Comparison of ENCODE assay signal across 9 cellular contexts in genomic region chr6:2902470-2902762, GRCh38. TPM values are rescaled to one million over a fixed set of nuclear protein-coding genes. Genes with fewer than 3 reads are reported as not detected.
DNase-seq lines count a peak whose midpoint lies in the region; ATAC-seq and TF ChIP-seq lines count a peak whose summit lies in the region.
"Had no signal": no experiment of that assay in that cellular context is flagged by ENCODE, and none has a peak within 500 bp of the region (broad histone marks: within the 10 kb centered on the region; RNA-seq: fewer than 3 reads in every experiment).

No MANE protein-coding gene starts in this region.

- 27% methylated on average over 9 of the region's 9 CpGs for WGBS in prostate gland

- H3K36me3 ChIP-seq in ES-I3 (ENCODE audit: insufficient read depth, low read length) (peaks cover 11% of the 10 kb centered on the region; the same call in 1 of the 2 replicates), prostate gland (no peaks in the 10 kb centered on the region)

- no peak for TF ChIP-seq CTCF in prostate gland (IDR thresholded peaks at IDR 0.05)

- peak overlapping the region; percentile 70 to 78 for H3K27ac ChIP-seq in prostate gland

- H3K9ac ChIP-seq in ES-I3 (ENCODE audit: low read depth, low read length): peak overlapping the region; percentile 80

- peak overlapping the region; percentile 99 for H3K27ac Mint-ChIP-seq in activated naive CD4-positive, alpha-beta T cell treated with anti-CD3 and anti-CD28 coated beads, Interleukin-2, amount 50 U/mL, for 72 hours

- no peak for ATAC-seq in activated naive CD4-positive, alpha-beta T cell treated with anti-CD3 and anti-CD28 coated beads, Interleukin-2, amount 50 U/mL, for 72 hours
- ATAC-seq in left ventricle myocardium superior: peak; percentile 39

- H3K9me3 Mint-ChIP-seq in activated naive CD4-positive, alpha-beta T cell treated with anti-CD3 and anti-CD28 coated beads, Interleukin-2, amount 50 U/mL, for 72 hours: peaks cover 0 to 8% of the 10 kb centered on the region in 2 donors

- no peak for DNase-seq in activated naive CD4-positive, alpha-beta T cell treated with anti-CD3 and anti-CD28 coated beads, Interleukin-2, amount 50 U/mL, for 72 hours (ENCODE audit: low spot score in 2 of 2)
- DNase-seq in left ventricle myocardium superior (no peak), prostate gland (ENCODE audit: low spot score) (no peak), iPS-NIHi7 (ENCODE audit: extremely low spot score) (no peak), NOMO-1 (lab: John Stamatoyannopoulos, UW; ENCODE audit: unreplicated experiment in 2 of 2) (no peak)
- DNase-seq in stimulated activated CD4-positive, alpha-beta T cell treated with anti-CD3 and anti-CD28 coated beads, Interleukin-15, amount 100 ng/mL, for 24 hours: no peak
- no peak for DNase-seq in activated CD8-positive, alpha-beta memory T cell treated with anti-CD3 and anti-CD28 coated beads for 24 hours
- DNase-seq: MV-4-11 had no signal

- H3K27me3 ChIP-seq in prostate gland (replicated peaks; ENCODE audit: insufficient read depth): no peaks in the 10 kb centered on the region

- peak overlapping the region; percentile 43 for H3K4me3 ChIP-seq in prostate gland

- peaks cover 51 to 59% of the 10 kb centered on the region in 2 donors for H3K36me3 Mint-ChIP-seq in activated naive CD4-positive, alpha-beta T cell treated with anti-CD3 and anti-CD28 coated beads, Interleukin-2, amount 50 U/mL, for 72 hours

- intact Hi-C loops in left ventricle myocardium superior (cut with micrococcal nuclease) (loop anchor here (10.0 kb wide), 1 partner anchor 48 kb away; no protein-coding TSS in a partner anchor), prostate gland (cut with DNase I) (no loop called here)

- no peak for TF ChIP-seq POLR2A in prostate gland (IDR thresholded peaks at IDR 0.05)

- H3K4me1 ChIP-seq in ES-I3 (ENCODE audit: insufficient read depth, low read length) (peaks cover 9% of the 10 kb centered on the region; the same call in 1 of the 2 replicates), prostate gland (replicated peaks) (no peaks in the 10 kb centered on the region)

- H3K9me3 ChIP-seq in ES-I3 (ENCODE audit: control insufficient read depth, insufficient read depth, low read length): no peaks in the 10 kb centered on the region
- H3K9me3 ChIP-seq in prostate gland: no peaks in the 10 kb centered on the region

RNA-seq across cellular contexts. Expression of gene SERPINB9, which starts 0.7 kb away (rescaled TPM):
- 100 to 1,000 TPM in 1 of 2 donors, 10 to 100 TPM in 1; 51.3 to 102 TPM for total RNA-seq in activated naive CD4-positive, alpha-beta T cell treated with anti-CD3 and anti-CD28 coated beads, Interleukin-2, amount 50 U/mL, for 72 hours
- total RNA-seq in left ventricle myocardium superior (2.9 TPM), prostate gland (10 to 100 TPM in 1 of 2 donors, 1 to 10 TPM in 1; 3.3 to 50.3 TPM)
